ENCODE assay signal across 17 cellular contexts in the genomic region with DNA sequence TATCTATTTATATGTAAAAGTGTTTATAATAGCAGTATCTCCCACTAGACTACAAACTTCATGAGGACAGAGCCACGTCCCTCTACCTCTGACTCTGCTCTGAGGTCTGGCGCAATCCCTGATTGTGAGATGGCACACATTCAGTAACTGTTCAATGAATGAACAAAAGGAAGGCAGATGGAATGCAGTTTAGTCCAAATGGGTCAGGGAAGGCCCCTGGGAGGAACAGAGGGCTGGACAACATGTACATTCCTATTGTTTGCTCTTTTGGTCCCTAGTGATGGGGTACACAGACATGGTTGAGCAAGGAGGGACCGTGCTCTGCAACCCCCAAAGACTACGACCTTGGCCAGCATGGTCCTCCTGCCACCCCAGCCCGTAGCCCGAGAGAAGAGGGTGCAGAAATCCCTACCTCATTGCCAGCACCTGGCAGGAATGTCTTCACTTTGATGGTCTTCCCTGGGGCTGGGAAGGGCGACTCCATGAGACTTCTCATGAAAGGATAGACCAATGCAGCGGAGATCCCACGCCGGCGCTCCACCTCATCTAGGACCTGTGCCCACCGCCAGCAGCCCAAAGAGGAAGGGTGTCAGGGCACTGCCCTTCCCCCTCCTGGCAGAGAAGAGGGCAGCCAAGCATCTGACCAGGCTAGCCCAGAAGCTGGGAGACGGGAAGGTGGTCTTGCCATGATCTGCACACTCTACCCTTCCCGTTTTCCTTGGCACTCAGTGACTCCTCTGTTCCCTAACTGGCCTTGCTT. TPM values are rescaled to one million over a fixed set of nuclear protein-coding genes. Genes with fewer than 3 reads are reported as not detected.
DNase-seq lines count a peak whose midpoint lies in the region; ATAC-seq and TF ChIP-seq lines count a peak whose summit lies in the region.
"Had no signal": no experiment of that assay in that cellular context is flagged by ENCODE, and none has a peak within 500 bp of the region (broad histone marks: within the 10 kb centered on the region; RNA-seq: fewer than 3 reads in every experiment).

No MANE protein-coding gene starts in this region.

- H3K36me3 ChIP-seq in gastroesophageal sphincter: peaks cover 0 to 67% of the 10 kb centered on the region in 2 donors
- peaks cover 0 to 39% of the 10 kb centered on the region in 2 donors for H3K36me3 ChIP-seq in psoas muscle (ENCODE audit: insufficient read depth in 1 of 2, low read depth in 1 of 2)
- H3K36me3 ChIP-seq in transverse colon: peaks cover 0 to 7% (median 2%) of the 10 kb centered on the region in 4 donors
- H3K36me3 ChIP-seq: BE2C, HAP-1 had no signal

- H3K4me3 ChIP-seq in gastroesophageal sphincter (peak overlapping the region in 1 of 2 donors; percentile 3), psoas muscle (no peak overlapping the region), transverse colon (no peak overlapping the region)
- H3K4me3 ChIP-seq: HAP-1 had no signal

- H3K9me3 ChIP-seq in gastroesophageal sphincter (no peaks in the 10 kb centered on the region), psoas muscle (no peaks in the 10 kb centered on the region), transverse colon (no peaks in the 10 kb centered on the region)
- H3K9me3 ChIP-seq: BE2C, HAP-1 had no signal

- TF ChIP-seq POLR2A in gastroesophageal sphincter (IDR thresholded peaks at IDR 0.05) (no peak), transverse colon (IDR thresholded peaks at IDR 0.05) (no peak)

- no peaks in the 10 kb centered on the region for H3K27me3 ChIP-seq in gastroesophageal sphincter
- H3K27me3 ChIP-seq in psoas muscle (ENCODE audit: insufficient read depth in 3 of 3, low read length in 2 of 3): no peaks in the 10 kb centered on the region
- H3K27me3 ChIP-seq in transverse colon: no peaks in the 10 kb centered on the region
- H3K27me3 ChIP-seq: BE2C had no signal

- intact Hi-C loops in psoas muscle (cut with DNase I) (no loop called here), transverse colon (cut with DNase I; ENCODE audit: low total_unique reads) (loop anchor here (5.0 kb wide), 1 partner anchor 105 kb away; a partner anchor contains a TSS)

- H3K27ac ChIP-seq in gastroesophageal sphincter (peak overlapping the region; percentile 89 to 100 (median 96)), psoas muscle (peak overlapping the region; percentile 72), transverse colon (peak overlapping the region; percentile 87 to 93 (median 89))

- TF ChIP-seq EP300 in gastroesophageal sphincter (IDR thresholded peaks at IDR 0.05): no peak
- no peak for TF ChIP-seq EP300 in transverse colon (IDR thresholded peaks at IDR 0.05; ENCODE audit: low read depth)

- in situ Hi-C loops in transverse colon (cut with MboI; ENCODE audit: low pct_ligation_motif_present in 1 of 4, low pct_unique_long_range_greater_than_20kb in 1 of 4, low sequenced_read_pairs in 3 of 4): no loop called here

- DNase-seq in cerebellum (ENCODE audit: low spot score) (peak; percentile 38), psoas muscle (no peak), transverse colon (no peak)
- DNase-seq in stimulated activated CD4-positive, alpha-beta T cell treated with anti-CD3 and anti-CD28 coated beads, Interleukin-4, amount 100 ng/mL, for 24 hours: no peak
- DNase-seq: activated CD4-positive, alpha-beta memory T cell treated with anti-CD3 and anti-CD28 coated beads for 36 hours; activated naive CD4-positive, alpha-beta T cell; BE2C; glutamatergic neuron; immature natural killer cell; KG1; NCI-H510A; T-helper 1 cell had no signal

- ATAC-seq in gastroesophageal sphincter: no peak
- peak in 2 of 4 donors; percentile 3 to 6 for ATAC-seq in psoas muscle
- ATAC-seq in GM18519 (IDR thresholded peaks at IDR 0.05; ENCODE audit: low FRiP score, unreplicated experiment): no peak
- ATAC-seq in HG03095 (IDR thresholded peaks at IDR 0.05; ENCODE audit: unreplicated experiment): no peak
- ATAC-seq: stimulated activated effector memory CD8-positive, alpha-beta T cell treated with anti-CD3 and anti-CD28 coated beads, Interleukin-12 subunit alpha, Interleukin-12 subunit beta, amount 100 ng/mL, for 72 hours had no signal

- TF ChIP-seq CTCF in gastroesophageal sphincter (IDR thresholded peaks at IDR 0.05): no peak
- TF ChIP-seq CTCF in psoas muscle (IDR thresholded peaks at IDR 0.05): no peak
- TF ChIP-seq CTCF in transverse colon (IDR thresholded peaks at IDR 0.05): no peak

- peaks cover 21 to 100% (median 33%) of the 10 kb centered on the region in 3 donors for H3K4me1 ChIP-seq in gastroesophageal sphincter
- peaks cover 28% of the 10 kb centered on the region for H3K4me1 ChIP-seq in psoas muscle
- H3K4me1 ChIP-seq in transverse colon: peaks cover 5 to 24% (median 18%) of the 10 kb centered on the region in 4 donors

- 66 to 86% methylated on average over 5 to 6 of the region's 14 CpGs for WGBS in gastroesophageal sphincter (ENCODE audit: low coverage in 1 of 2), 2 donors
- WGBS in psoas muscle, 3 donors: 74 to 83% (median 81%) methylated on average over 14 of the region's 14 CpGs
- WGBS in transverse colon (ENCODE audit: low coverage in 1 of 2), 2 donors: 75 to 89% methylated on average over 4 to 14 of the region's 14 CpGs

RNA-seq across cellular contexts. Expression of a gene that starts 24.3 kb away (rescaled TPM):
- total RNA-seq in cerebellum: 430 TPM
- total RNA-seq in gastroesophageal sphincter: 1,000 to 10,000 TPM in 1 of 4 donors, 100 to 1,000 TPM in 3; 706 to 1,423 (median 903) TPM
- 100 to 1,000 TPM; 308 to 673 (median 565) TPM for total RNA-seq in psoas muscle
- polyA plus RNA-seq in psoas muscle: 1,000 to 10,000 TPM; 1,443 to 2,060 (median 1,904) TPM
- 100 to 1,000 TPM; 462 to 843 (median 770) TPM for total RNA-seq in transverse colon

RNA-seq across cellular contexts. Expression of a gene that starts 24.4 kb away (rescaled TPM):
- 4.9 TPM for total RNA-seq in cerebellum
- 10 to 100 TPM in 1 of 4 donors, 1 to 10 TPM in 3; 1.4 to 12.9 (median 3.1) TPM for total RNA-seq in gastroesophageal sphincter
- 1 to 10 TPM; 2.0 to 3.9 (median 3.5) TPM for total RNA-seq in psoas muscle
- polyA plus RNA-seq in psoas muscle: 1 to 10 TPM in 1 of 3 donors, under 1 TPM in 2; 0.46 to 1.4 (median 0.69) TPM
- 10 to 100 TPM; 11.7 to 19.7 (median 14.3) TPM for total RNA-seq in transverse colon
